In genomic region chr2:204454672-204455380, GRCh38 we compare ENCODE assay signal across 18 cellular contexts.
"Had no signal": no experiment of that assay in that cellular context is flagged by ENCODE, and none has a peak within 500 bp of the region (broad histone marks: within the 10 kb centered on the region; RNA-seq: fewer than 3 reads in every experiment).

No MANE protein-coding gene starts in this region.

- H3K27ac Mint-ChIP-seq: activated CD8-positive, alpha-beta T cell treated with anti-CD3 and anti-CD28 coated beads for 36 hours; activated naive CD4-positive, alpha-beta T cell treated with anti-CD3 and anti-CD28 coated beads, Interleukin-2, amount 50 U/mL, for 72 hours; activated T-cell treated with anti-CD3 and anti-CD28 coated beads, Interleukin-2, amount 50 U/mL, for 72 hours; immature natural killer cell; natural killer cell; stimulated activated effector memory CD8-positive, alpha-beta T cell treated with anti-CD3 and anti-CD28 coated beads, Interleukin-12 subunit alpha, Interleukin-12 subunit beta, amount 100 ng/mL, for 72 hours; T-helper 1 cell treated with Interleukin-12 subunit alpha and Interleukin-12 subunit beta and Interleukin-4 antibody, amounts not matched to agents 30 μg/mL and 1 μg/mL, for 36 hours had no signal

- H3K36me3 ChIP-seq: brain microvascular endothelial cell, thyroid gland, uterus had no signal

- H3K4me3 ChIP-seq: lung, thyroid gland, uterus had no signal

- H3K4me3 Mint-ChIP-seq: activated CD8-positive, alpha-beta T cell treated with anti-CD3 and anti-CD28 coated beads for 36 hours; activated T-cell treated with anti-CD3 and anti-CD28 coated beads, Interleukin-2, amount 50 U/mL, for 72 hours; immature natural killer cell; natural killer cell; stimulated activated effector memory CD8-positive, alpha-beta T cell treated with anti-CD3 and anti-CD28 coated beads, Interleukin-12 subunit alpha, Interleukin-12 subunit beta, amount 100 ng/mL, for 72 hours; T-helper 1 cell treated with Interleukin-12 subunit alpha and Interleukin-12 subunit beta and Interleukin-4 antibody, amounts not matched to agents 30 μg/mL and 1 μg/mL, for 36 hours had no signal

- H3K4me1 Mint-ChIP-seq: immature natural killer cell; natural killer cell; stimulated activated effector memory CD8-positive, alpha-beta T cell treated with anti-CD3 and anti-CD28 coated beads, Interleukin-12 subunit alpha, Interleukin-12 subunit beta, amount 100 ng/mL, for 72 hours had no signal

- H3K27me3 Mint-ChIP-seq: activated CD8-positive, alpha-beta T cell treated with anti-CD3 and anti-CD28 coated beads for 36 hours had no signal

- H3K27ac ChIP-seq: foreskin keratinocyte had no signal

- H3K9me3 ChIP-seq: thyroid gland, uterus had no signal

- H3K4me1 ChIP-seq: foreskin keratinocyte, uterus had no signal

- ATAC-seq: activated CD8-positive, alpha-beta T cell treated with anti-CD3 and anti-CD28 coated beads for 36 hours; activated naive CD4-positive, alpha-beta T cell treated with anti-CD3 and anti-CD28 coated beads, Interleukin-2, amount 50 U/mL, for 72 hours; activated T-cell treated with anti-CD3 and anti-CD28 coated beads, Interleukin-2, amount 50 U/mL, for 72 hours; foreskin keratinocyte; natural killer cell; stimulated activated effector memory CD8-positive, alpha-beta T cell treated with anti-CD3 and anti-CD28 coated beads, Interleukin-12 subunit alpha, Interleukin-12 subunit beta, amount 100 ng/mL, for 72 hours had no signal

- H3K9me3 Mint-ChIP-seq: activated CD8-positive, alpha-beta T cell treated with anti-CD3 and anti-CD28 coated beads for 36 hours; activated naive CD4-positive, alpha-beta T cell treated with anti-CD3 and anti-CD28 coated beads, Interleukin-2, amount 50 U/mL, for 72 hours; activated T-cell treated with anti-CD3 and anti-CD28 coated beads, Interleukin-2, amount 50 U/mL, for 72 hours; stimulated activated effector memory CD8-positive, alpha-beta T cell treated with anti-CD3 and anti-CD28 coated beads, Interleukin-12 subunit alpha, Interleukin-12 subunit beta, amount 100 ng/mL, for 72 hours; T-helper 1 cell treated with Interleukin-12 subunit alpha and Interleukin-12 subunit beta and Interleukin-4 antibody, amounts not matched to agents 30 μg/mL and 1 μg/mL, for 36 hours had no signal

- H3K36me3 Mint-ChIP-seq: activated naive CD4-positive, alpha-beta T cell treated with anti-CD3 and anti-CD28 coated beads, Interleukin-2, amount 50 U/mL, for 72 hours; immature natural killer cell; natural killer cell; stimulated activated effector memory CD8-positive, alpha-beta T cell treated with anti-CD3 and anti-CD28 coated beads, Interleukin-12 subunit alpha, Interleukin-12 subunit beta, amount 100 ng/mL, for 72 hours had no signal

- DNase-seq: activated CD4-positive, alpha-beta T cell treated with anti-CD3 and anti-CD28 coated beads for 48 hours; activated CD8-positive, alpha-beta memory T cell treated with anti-CD3 and anti-CD28 coated beads, Interleukin-2, amount 50 U/mL, for 48 hours; activated CD8-positive, alpha-beta T cell treated with anti-CD3 and anti-CD28 coated beads for 36 hours; activated gamma-delta T cell; activated T-cell treated with anti-CD3 and anti-CD28 coated beads, Interleukin-2, amount 50 U/mL, for 72 hours; brain microvascular endothelial cell; effector CD8-positive, alpha-beta T cell; foreskin keratinocyte; immature natural killer cell; natural killer cell; stimulated activated CD4-positive, alpha-beta T cell treated with anti-CD3 and anti-CD28 coated beads, Interleukin-12 subunit alpha, Interleukin-12 subunit beta, amount 100 ng/mL, for 4 hours; stimulated activated CD4-positive, alpha-beta T cell treated with anti-CD3 and anti-CD28 coated beads, Interleukin-2, amount 100 ng/mL, for 24 hours; thyroid gland; uterus had no signal

- H3K27me3 ChIP-seq: brain microvascular endothelial cell, foreskin keratinocyte, thyroid gland, uterus had no signal
